Comparison of ENCODE assay signal across 20 cellular contexts in the genomic region with DNA sequence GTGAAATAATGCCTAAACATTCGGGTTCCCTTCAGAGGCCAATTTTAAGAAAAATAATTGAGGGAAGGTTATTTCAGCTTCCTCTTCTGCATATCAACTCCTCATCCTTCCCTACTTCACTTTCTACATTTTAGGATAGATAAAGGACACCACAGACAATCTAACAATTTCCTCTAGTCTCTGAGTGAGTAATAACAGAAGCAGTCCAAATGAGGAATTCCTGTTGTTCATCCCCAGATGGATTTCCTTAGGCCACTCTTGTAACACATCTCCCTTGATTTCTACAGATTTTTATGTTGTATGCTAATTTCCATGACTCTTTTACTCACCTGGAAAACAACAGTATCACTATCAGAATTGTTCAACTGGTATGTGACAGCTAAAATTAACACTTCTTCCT.
DNase-seq lines count a peak whose midpoint lies in the region; ATAC-seq, FAIRE-seq and TF ChIP-seq lines count a peak whose summit lies in the region.
"Had no signal": no experiment of that assay in that cellular context is flagged by ENCODE, and none has a peak within 500 bp of the region (broad histone marks: within the 10 kb centered on the region; RNA-seq: fewer than 3 reads in every experiment).

No MANE protein-coding gene starts in this region.

- H3K4me2 ChIP-seq in osteoblast (ENCODE audit: insufficient read depth, low read length), result peak overlapping the region; percentile 14
- H3K4me2 ChIP-seq: GM23338, neural progenitor cell had no signal

- H3K36me3 ChIP-seq in brain microvascular endothelial cell (replicated peaks) (no peaks in the 10 kb centered on the region), osteoblast (ENCODE audit: insufficient read depth, low read length) (no peaks in the 10 kb centered on the region), HAP-1 (replicated peaks) (no peaks in the 10 kb centered on the region)
- H3K36me3 ChIP-seq: neural progenitor cell, right atrium auricular region, thoracic aorta had no signal

- H3K4me3 ChIP-seq in brain microvascular endothelial cell (ENCODE audit: low read depth, low read length) (no peak overlapping the region), osteoblast (ENCODE audit: insufficient read depth, low read length) (no peak overlapping the region), HAP-1 (no peak overlapping the region)
- H3K4me3 ChIP-seq: GM12878, GM23338, neural progenitor cell, right atrium auricular region, thoracic aorta had no signal

- ATAC-seq in GM19467 (IDR thresholded peaks at IDR 0.05; ENCODE audit: unreplicated experiment), result no peak
- ATAC-seq: CD8-positive, alpha-beta T cell; GM12878; GM23338 had no signal

- FAIRE-seq in D721Med (lab: Jason Lieb, UNC), result peak; percentile 32
- FAIRE-seq: GM12878, islet of Langerhans had no signal

- TF ChIP-seq CTCF in D721Med (IDR thresholded peaks at IDR 0.05; ENCODE audit: insufficient read depth, missing control alignments), result no peak
- no peak for TF ChIP-seq CTCF in brain microvascular endothelial cell (IDR thresholded peaks at IDR 0.05; ENCODE audit: low read depth, low read length, missing control alignments)
- TF ChIP-seq CTCF in osteoblast (IDR thresholded peaks at IDR 0.05; ENCODE audit: extremely low read depth, low read depth, low read length), result no peak

- H3K4me1 ChIP-seq in osteoblast (ENCODE audit: insufficient read depth, low read length), result peaks cover 47% of the 10 kb centered on the region
- H3K4me1 ChIP-seq in HAP-1, result no peaks in the 10 kb centered on the region
- H3K4me1 ChIP-seq: neural progenitor cell, right atrium auricular region had no signal

- no peaks in the 10 kb centered on the region for H3K9me3 ChIP-seq in osteoblast (ENCODE audit: low read depth, low read length)
- H3K9me3 ChIP-seq in HAP-1, result no peaks in the 10 kb centered on the region
- H3K9me3 ChIP-seq: right atrium auricular region, thoracic aorta had no signal

- H2AFZ ChIP-seq in osteoblast (ENCODE audit: low read length), result no peak overlapping the region
- H2AFZ ChIP-seq: GM23338, neural progenitor cell had no signal

- DNase-seq in D721Med (ENCODE audit: insufficient read length, low spot score), result no peak
- DNase-seq in NCI-H226, result peak; percentile 19
- DNase-seq in brain microvascular endothelial cell, result no peak
- peak; percentile 39 for DNase-seq in osteoblast (ENCODE audit: insufficient read length, low spot score, missing footprints)
- DNase-seq in AG08396 (ENCODE audit: low spot score), result no peak
- DNase-seq in HAP-1 (ENCODE audit: low spot score in 2 of 2), result no peak
- no peak for DNase-seq in NCI-H128 (lab: John Stamatoyannopoulos, UW; ENCODE audit: unreplicated experiment)
- DNase-seq: activated CD4-positive, alpha-beta memory T cell treated with anti-CD3 and anti-CD28 coated beads for 36 hours; activated T-cell treated with anti-CD3 and anti-CD28 coated beads, Interleukin-2, amount 50 U/mL, for 48 hours; CD8-positive, alpha-beta T cell; head of caudate nucleus; NCI-H1105 treated with DMSO at 0.1 percent for 48 hours; NCI-H2227 treated with DMSO at 0.1 percent for 48 hours had no signal

- H3K27me3 ChIP-seq in brain microvascular endothelial cell (replicated peaks) (no peaks in the 10 kb centered on the region), osteoblast (ENCODE audit: insufficient read depth, low read length) (no peaks in the 10 kb centered on the region), HAP-1 (ENCODE audit: low read depth) (no peaks in the 10 kb centered on the region)
- H3K27me3 ChIP-seq: neural progenitor cell, right atrium auricular region had no signal

- H4K20me1 ChIP-seq in osteoblast (ENCODE audit: insufficient read depth, low read length), result no peaks in the 10 kb centered on the region

- H3K79me2 ChIP-seq in osteoblast (ENCODE audit: insufficient read depth, low read length), result no peaks in the 10 kb centered on the region

- in situ Hi-C loops in brain microvascular endothelial cell (cut with HindIII; ENCODE audit: low pct_ligation_motif_present, low sequenced_read_pairs) (no loop called here), HAP-1 (cut with MboI; ENCODE audit: low sequenced_read_pairs) (no loop called here)

- H3K27ac ChIP-seq in brain microvascular endothelial cell, result peak overlapping the region; percentile 29
- H3K27ac ChIP-seq in osteoblast (ENCODE audit: low read depth, low read length), result peak overlapping the region; percentile 64
- H3K27ac ChIP-seq: neural progenitor cell, right atrium auricular region, thoracic aorta had no signal

Comparison
In these comparisons a context has a peak if more than half of its experiments do, and no peak if none do; other contexts are left out.
1. DNase-seq: peak in NCI-H226 (single experiment) and osteoblast (single experiment); none in D721Med (single experiment), brain microvascular endothelial cell (single experiment), AG08396 (single experiment), HAP-1 (0 of 2) and NCI-H128 (single experiment).